ENCODE assay signal across 2 cellular contexts in genomic region chr19:3027292-3027691, GRCh38.
TF ChIP-seq lines count a peak whose summit lies in the region.

No MANE protein-coding gene starts in this region.

TF ChIP-seq in HCT116, 20 proteins besides CTCF, POLR2A, EP300 and RAD21:
- no peak for TF ChIP-seq SP1 (IDR thresholded peaks at IDR 0.05; ENCODE audit: low read depth)
- no peak for TF ChIP-seq CBX3 (IDR thresholded peaks at IDR 0.05; ENCODE audit: low read depth)
- TF ChIP-seq POLR2AphosphoS5 (IDR thresholded peaks at IDR 0.05; ENCODE audit: low read depth, low read length) = no peak
- no peak for TF ChIP-seq SRF (IDR thresholded peaks at IDR 0.05; ENCODE audit: low read depth)
- no peak for TF ChIP-seq EGR1 (IDR thresholded peaks at IDR 0.05; ENCODE audit: low read depth)
- TF ChIP-seq, protein P1, sequence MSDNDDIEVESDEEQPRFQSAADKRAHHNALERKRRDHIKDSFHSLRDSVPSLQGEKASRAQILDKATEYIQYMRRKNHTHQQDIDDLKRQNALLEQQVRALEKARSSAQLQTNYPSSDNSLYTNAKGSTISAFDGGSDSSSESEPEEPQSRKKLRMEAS (IDR thresholded peaks at IDR 0.05) = no peak
- no peak for TF ChIP-seq EZH2phosphoT487 (IDR thresholded peaks at IDR 0.05; ENCODE audit: borderline replicate concordance)
TF ChIP-seq in HCT116: peak in this region for 0.

TF ChIP-seq in H1, 55 proteins besides CTCF, POLR2A, EP300 and RAD21:
- TF ChIP-seq CBX5 (IDR thresholded peaks at IDR 0.05; ENCODE audit: low read depth, low read length) = no peak
- TF ChIP-seq, protein P2, sequence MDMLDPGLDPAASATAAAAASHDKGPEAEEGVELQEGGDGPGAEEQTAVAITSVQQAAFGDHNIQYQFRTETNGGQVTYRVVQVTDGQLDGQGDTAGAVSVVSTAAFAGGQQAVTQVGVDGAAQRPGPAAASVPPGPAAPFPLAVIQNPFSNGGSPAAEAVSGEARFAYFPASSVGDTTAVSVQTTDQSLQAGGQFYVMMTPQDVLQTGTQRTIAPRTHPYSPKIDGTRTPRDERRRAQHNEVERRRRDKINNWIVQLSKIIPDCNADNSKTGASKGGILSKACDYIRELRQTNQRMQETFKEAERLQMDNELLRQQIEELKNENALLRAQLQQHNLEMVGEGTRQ (IDR thresholded peaks at IDR 0.05; ENCODE audit: low read length) = no peak
- TF ChIP-seq SUZ12 (IDR thresholded peaks at IDR 0.05; ENCODE audit: low read length) = no peak
- no peak for TF ChIP-seq KDM1A (IDR thresholded peaks at IDR 0.05; ENCODE audit: borderline replicate concordance, low read length)
- TF ChIP-seq EZH2 (IDR thresholded peaks at IDR 0.05; ENCODE audit: low read depth, low read length, severe bottlenecking) = no peak
- TF ChIP-seq POLR2AphosphoS5 (IDR thresholded peaks at IDR 0.05; ENCODE audit: low read depth, low read length) = no peak
- TF ChIP-seq ATF3 (IDR thresholded peaks at IDR 0.05; ENCODE audit: insufficient read depth, low read depth, low read length) = no peak
- TF ChIP-seq TCF12 (IDR thresholded peaks at IDR 0.05; ENCODE audit: low read depth, low read length) = no peak
- TF ChIP-seq EGR1 (IDR thresholded peaks at IDR 0.05; ENCODE audit: borderline replicate concordance, low read depth, low read length) = no peak
